Comparison of ENCODE assay signal across 12 cellular contexts in genomic region chr10:107915277-107915634, GRCh38.
A peak's percentile ranks its signal among the peaks of the same experiment; 100 is the strongest.
DNase-seq lines count a peak whose midpoint lies in the region; ATAC-seq and TF ChIP-seq lines count a peak whose summit lies in the region.
"Had no signal": no experiment of that assay in that cellular context is flagged by ENCODE, and none has a peak within 500 bp of the region (broad histone marks: within the 10 kb centered on the region; RNA-seq: fewer than 3 reads in every experiment).

No MANE protein-coding gene starts in this region.

- no peaks in the 10 kb centered on the region for H4K20me1 ChIP-seq in PC-3 (ENCODE audit: low read length)

- H2BK5ac ChIP-seq in trophoblast cell (ENCODE audit: low read depth, low read length, poor library complexity): no peak overlapping the region

- H3K9ac ChIP-seq in PC-3 (ENCODE audit: low read length): no peak overlapping the region
- peak overlapping the region; percentile 57 for H3K9ac ChIP-seq in trophoblast cell (ENCODE audit: low read length)

- H2AFZ ChIP-seq in PC-3 (ENCODE audit: low read length) (peak overlapping the region; percentile 89), trophoblast cell (ENCODE audit: insufficient read depth, low read length, poor library complexity) (peak overlapping the region; percentile 72)

- H4K12ac ChIP-seq in trophoblast cell (ENCODE audit: low read depth, low read length): no peak overlapping the region

- H3K36me3 Mint-ChIP-seq in osteocyte (ENCODE audit: unreplicated experiment) (no peaks in the 10 kb centered on the region), HFFc6 (ENCODE audit: low read depth) (no peaks in the 10 kb centered on the region)
- H3K36me3 Mint-ChIP-seq: stimulated activated effector memory CD8-positive, alpha-beta T cell treated with anti-CD3 and anti-CD28 coated beads, Interleukin-12 subunit alpha, Interleukin-12 subunit beta, amount 100 ng/mL, for 72 hours had no signal

- H3K79me1 ChIP-seq in trophoblast cell (ENCODE audit: low read length): peaks cover 7% of the 10 kb centered on the region

- peak overlapping the region; percentile 26 for H3K18ac ChIP-seq in trophoblast cell (ENCODE audit: low read length)

- POLR2A ChIA-PET in PC-3 (lab: Charles Lee; ENCODE audit: unreplicated experiment): interaction anchor here (0.6 kb wide), 1 partner anchor 289 kb away, joined by 18 read pairs; no protein-coding TSS in a partner anchor

- no CpG with 5 or more reads among the region's 7 CpGs for WGBS in trophoblast cell (ENCODE audit: extremely low coverage, insufficient coverage, insufficient read length)

- H3K4me2 ChIP-seq in PC-3 (ENCODE audit: low read length): peak overlapping the region; percentile 78
- peak overlapping the region; percentile 98 for H3K4me2 ChIP-seq in trophoblast cell (ENCODE audit: low read length)

- H3K14ac ChIP-seq in trophoblast cell (ENCODE audit: low read length): peak overlapping the region; percentile 6

- DNase-seq in PC-3 (peak; percentile 19), fibroblast of peridontal ligament (ENCODE audit: extremely low read depth) (peak; percentile 29), trophoblast cell (no peak), NCI-H1694 (lab: John Stamatoyannopoulos, UW) (no peak), NOMO-1 (lab: John Stamatoyannopoulos, UW; ENCODE audit: unreplicated experiment in 2 of 2) (no peak), osteocyte (ENCODE audit: extremely low spot score, unreplicated experiment) (no peak), HFFc6 (no peak)
- DNase-seq: NCI-H2029, ovary had no signal

- no peak overlapping the region for H2BK12ac ChIP-seq in trophoblast cell (ENCODE audit: low read length)

- ATAC-seq in PC-3: peak; percentile 56

- no peaks in the 10 kb centered on the region for H3K36me3 ChIP-seq in PC-3 (ENCODE audit: low read depth, low read length)
- no peaks in the 10 kb centered on the region for H3K36me3 ChIP-seq in trophoblast cell (ENCODE audit: control insufficient read depth in 1 of 2, insufficient read depth in 2 of 2, low read length in 2 of 2)
- H3K36me3 ChIP-seq: ovary had no signal

- CTCF ChIA-PET in PC-3 (lab: Charles Lee): no interaction called here

- H3K4me1 Mint-ChIP-seq in osteocyte (ENCODE audit: unreplicated experiment) (peaks cover 4% of the 10 kb centered on the region), HFFc6 (ENCODE audit: low read depth) (no peaks in the 10 kb centered on the region)
- H3K4me1 Mint-ChIP-seq: stimulated activated effector memory CD8-positive, alpha-beta T cell treated with anti-CD3 and anti-CD28 coated beads, Interleukin-12 subunit alpha, Interleukin-12 subunit beta, amount 100 ng/mL, for 72 hours had no signal

- no peak for TF ChIP-seq CTCF in PC-3 (conservative IDR thresholded peaks at IDR 0.05; ENCODE audit: low read depth, low read length)
- TF ChIP-seq CTCF in osteocyte (IDR thresholded peaks at IDR 0.05): no peak
- TF ChIP-seq CTCF in HFFc6 (IDR thresholded peaks at IDR 0.05): no peak

- TF ChIP-seq POLR2A in GM18951 (IDR thresholded peaks at IDR 0.05; ENCODE audit: extremely low read depth, insufficient read depth, insufficient read length): peak; percentile 33

- no peaks in the 10 kb centered on the region for H3K27me3 ChIP-seq in PC-3 (ENCODE audit: low read length)
- H3K27me3 ChIP-seq in trophoblast cell (ENCODE audit: insufficient read depth, low read length): no peaks in the 10 kb centered on the region
- H3K27me3 ChIP-seq: ovary had no signal

- H3K23ac ChIP-seq in trophoblast cell (ENCODE audit: low read length): no peak overlapping the region

- H3K9me2 ChIP-seq in PC-3 (replicated peaks; ENCODE audit: low read length): no peaks in the 10 kb centered on the region

- H3K27ac Mint-ChIP-seq in osteocyte (ENCODE audit: unreplicated experiment) (no peak overlapping the region), HFFc6 (no peak overlapping the region)
- H3K27ac Mint-ChIP-seq: stimulated activated effector memory CD8-positive, alpha-beta T cell treated with anti-CD3 and anti-CD28 coated beads, Interleukin-12 subunit alpha, Interleukin-12 subunit beta, amount 100 ng/mL, for 72 hours had no signal

- no peak overlapping the region for H3K27ac ChIP-seq in PC-3 (ENCODE audit: low read length)
- H3K27ac ChIP-seq in trophoblast cell (ENCODE audit: low read depth, low read length): peak overlapping the region; percentile 6
- H3K27ac ChIP-seq: epithelial cell of prostate, ovary had no signal

- no peak overlapping the region for H3K4me3 Mint-ChIP-seq in osteocyte (ENCODE audit: unreplicated experiment)
- H3K4me3 Mint-ChIP-seq in HFFc6: no peak overlapping the region
- H3K4me3 Mint-ChIP-seq: stimulated activated effector memory CD8-positive, alpha-beta T cell treated with anti-CD3 and anti-CD28 coated beads, Interleukin-12 subunit alpha, Interleukin-12 subunit beta, amount 100 ng/mL, for 72 hours had no signal

- in situ Hi-C loops in GM18951 (cut with MboI; ENCODE audit: low sequenced_read_pairs, unreplicated experiment): no loop called here

- H3K4me3 ChIP-seq in PC-3 (ENCODE audit: low read length): peak overlapping the region; percentile 59
- H3K4me3 ChIP-seq in trophoblast cell (ENCODE audit: low read depth, low read length): peak overlapping the region; percentile 75
- H3K4me3 ChIP-seq: ovary had no signal

- H3K9me3 ChIP-seq in PC-3 (ENCODE audit: low read length) (no peaks in the 10 kb centered on the region), trophoblast cell (ENCODE audit: insufficient read depth, low read depth, low read length) (no peaks in the 10 kb centered on the region)
- H3K9me3 ChIP-seq: ovary had no signal

- H3K27me3 Mint-ChIP-seq in osteocyte (ENCODE audit: unreplicated experiment) (peaks cover 16% of the 10 kb centered on the region), HFFc6 (ENCODE audit: insufficient read depth) (no peaks in the 10 kb centered on the region)

- no peak overlapping the region for H3K4ac ChIP-seq in trophoblast cell (ENCODE audit: low read depth, low read length)

- H3K9me3 Mint-ChIP-seq in osteocyte (ENCODE audit: unreplicated experiment) (peaks cover 19% of the 10 kb centered on the region), HFFc6 (peaks cover 33% of the 10 kb centered on the region)

- no peak overlapping the region for H2AK5ac ChIP-seq in trophoblast cell (ENCODE audit: low read length)

- H3K4me1 ChIP-seq in PC-3 (ENCODE audit: insufficient read depth, low read length): 0 out of 2 replicates have a peak, but pooled peaks cover 4% of the 10 kb centered on the region
- peaks cover 4 to 7% of the 10 kb centered on the region in 2 experiments for H3K4me1 ChIP-seq in trophoblast cell (ENCODE audit: control insufficient read depth in 1 of 2, insufficient read depth in 2 of 2, low read length in 2 of 2)

- H4K91ac ChIP-seq in trophoblast cell (ENCODE audit: low read depth, low read length): peak overlapping the region; percentile 75

- peak overlapping the region; percentile 3 for H2BK120ac ChIP-seq in trophoblast cell (ENCODE audit: insufficient read depth, low read length, poor library complexity)

- H3F3A ChIP-seq in PC-3 (ENCODE audit: low read length, unreplicated experiment): no peaks in the 10 kb centered on the region

- H4K8ac ChIP-seq in trophoblast cell (ENCODE audit: low read depth, low read length): no peak overlapping the region

- intact Hi-C loops in PC-3 (cut with micrococcal nuclease): no loop called here

- H3K79me2 ChIP-seq in PC-3 (ENCODE audit: low read length) (no peaks in the 10 kb centered on the region), trophoblast cell (ENCODE audit: control insufficient read depth, insufficient read depth, low read length, poor library complexity) (no peaks in the 10 kb centered on the region)

- no TSS peak for BruUV-seq in PC-3 (replicated peaks; lab: Mats Ljungman, UMichigan)

Comparison
In these comparisons a context has a peak if more than half of its experiments do, and no peak if none do; other contexts are left out.
1. DNase-seq: peak in PC-3 (single experiment) and fibroblast of peridontal ligament (single experiment); none in trophoblast cell (0 of 2), NCI-H1694 (single experiment), NOMO-1 (0 of 2), osteocyte (single experiment) and HFFc6 (single experiment).